ENCODE assay signal across 11 cellular contexts in the genomic region with DNA sequence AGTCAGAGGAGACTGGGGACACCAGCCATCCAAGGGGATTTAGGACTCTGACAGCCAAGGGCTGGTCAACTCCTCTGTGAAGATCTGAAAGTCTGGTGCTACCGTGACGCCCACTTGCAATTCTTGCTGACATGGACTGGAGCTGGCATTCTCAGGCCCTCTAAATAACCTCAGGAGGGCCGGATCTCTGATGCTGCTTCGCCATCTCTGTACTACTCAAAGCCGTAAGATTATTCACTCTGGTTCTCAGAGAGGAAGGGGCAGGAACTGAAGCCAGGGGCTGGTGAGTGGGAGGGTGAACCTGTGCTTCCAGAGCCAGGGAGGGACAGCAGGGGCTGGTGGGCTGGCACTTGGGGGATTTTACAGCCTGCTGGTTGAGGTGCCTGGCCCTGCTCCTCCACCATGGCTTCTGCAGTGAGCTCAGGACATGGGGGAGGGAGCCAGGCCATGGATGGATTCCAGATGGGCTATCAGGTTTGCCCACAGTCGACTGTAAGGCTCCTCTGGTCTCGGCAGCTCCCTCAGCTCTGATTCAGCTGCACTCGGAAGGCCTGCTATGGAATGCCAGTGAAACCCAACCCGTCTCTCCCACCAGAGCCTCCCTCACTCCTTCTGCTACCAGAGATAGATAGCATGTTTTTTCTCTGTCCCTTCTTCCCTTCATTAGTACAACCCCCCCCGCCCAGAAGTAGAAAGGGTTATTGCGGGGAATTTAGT.
DNase-seq lines count a peak whose midpoint lies in the region; ATAC-seq and TF ChIP-seq lines count a peak whose summit lies in the region.
"Had no signal": no experiment of that assay in that cellular context is flagged by ENCODE, and none has a peak within 500 bp of the region (broad histone marks: within the 10 kb centered on the region; RNA-seq: fewer than 3 reads in every experiment).

No MANE protein-coding gene starts in this region.

- peaks cover 53 to 99% (median 95%) of the 10 kb centered on the region in 4 donors for H3K4me1 ChIP-seq in esophagus muscularis mucosa

- intact Hi-C loops in esophagus muscularis mucosa (cut with DNase I): no loop called here

- ATAC-seq in HG02571 (IDR thresholded peaks at IDR 0.05; ENCODE audit: unreplicated experiment): no peak

- TF ChIP-seq CTCF in AG10803 (conservative IDR thresholded peaks at IDR 0.05; ENCODE audit: low read length) (no peak), esophagus muscularis mucosa (IDR thresholded peaks at IDR 0.05) (no peak)

- H3K27ac ChIP-seq in esophagus muscularis mucosa (replicated peaks in 1 of 4): peak overlapping the region; percentile 78 to 88 (median 82)

- TF ChIP-seq EP300 in esophagus muscularis mucosa (IDR thresholded peaks at IDR 0.05): no peak

- 51% methylated on average over 8 of the region's 11 CpGs for WGBS in esophagus muscularis mucosa

- H3K36me3 ChIP-seq in esophagus muscularis mucosa: no peaks in the 10 kb centered on the region

- TF ChIP-seq POLR2A in esophagus muscularis mucosa (IDR thresholded peaks at IDR 0.05; ENCODE audit: low read depth): no peak

- H3K27me3 ChIP-seq in esophagus muscularis mucosa: no peaks in the 10 kb centered on the region

- DNase-seq in AG10803 (ENCODE audit: low read depth): peak; percentile 90
- DNase-seq in NCI-H2196 treated with DMSO at 0.1 percent for 48 hours (lab: John Stamatoyannopoulos, UW; ENCODE audit: unreplicated experiment): peak; percentile 46
- no peak for DNase-seq in esophagus muscularis mucosa (ENCODE audit: extremely low spot score)
- peak; percentile 75 for DNase-seq in non-pigmented ciliary epithelial cell (ENCODE audit: low read depth)
- no peak for DNase-seq in ecto neural progenitor cell (ENCODE audit: low spot score)
- DNase-seq in COLO829 (ENCODE audit: low spot score): no peak
- no peak for DNase-seq in occipital lobe (lab: John Stamatoyannopoulos, UW)
- DNase-seq: activated B cell treated with CpG ODN at 0.5 μM for 24 hours; NCI-H524 treated with DMSO at 0.1 percent for 48 hours; stimulated activated CD4-positive, alpha-beta T cell treated with anti-CD3 and anti-CD28 coated beads, Interleukin-4, amount 100 ng/mL, for 4 hours had no signal

- no peak overlapping the region for H3K4me3 ChIP-seq in AG10803 (ENCODE audit: low read length)
- H3K4me3 ChIP-seq in esophagus muscularis mucosa: no peak overlapping the region

- H3K9me3 ChIP-seq in esophagus muscularis mucosa: no peaks in the 10 kb centered on the region

Comparison
In these comparisons a context has a peak if more than half of its experiments do, and no peak if none do; other contexts are left out.
1. DNase-seq: peak in AG10803 (single experiment), NCI-H2196 treated with DMSO at 0.1 percent for 48 hours (single experiment) and non-pigmented ciliary epithelial cell (single experiment); none in esophagus muscularis mucosa (single experiment), ecto neural progenitor cell (single experiment), COLO829 (single experiment) and occipital lobe (single experiment).